Comparison of ENCODE assay signal across 8 cellular contexts in genomic region chr9:33813712-33814641, GRCh38. TPM values are rescaled to one million over a fixed set of nuclear protein-coding genes. Genes with fewer than 3 reads are reported as not detected.
DNase-seq lines count a peak whose midpoint lies in the region; ATAC-seq and TF ChIP-seq lines count a peak whose summit lies in the region.

No MANE protein-coding gene starts in this region.

- H3K4me3 ChIP-seq in HCT116 (replicated peaks in 1 of 2; ENCODE audit: low read depth in 1 of 2, low read length in 2 of 2) (peak overlapping the region in 1 of 2 experiments; percentile 3; a peak in 1 of 4 replicates), Panc1 (ENCODE audit: low read depth in 2 of 2, low read length in 2 of 2) (no peak overlapping the region), choroid plexus epithelial cell (ENCODE audit: low read depth, low read length) (no peak overlapping the region), mesendoderm (ENCODE audit: low read length) (no peak overlapping the region), uterus (no peak overlapping the region), neuronal stem cell (ENCODE audit: low read length in 2 of 2) (no peak overlapping the region)

- H2BK12ac ChIP-seq in neuronal stem cell (ENCODE audit: low read length), result no peak overlapping the region

- H3K79me1 ChIP-seq in mesendoderm (ENCODE audit: low read length) (no peaks in the 10 kb centered on the region), neuronal stem cell (ENCODE audit: low read depth, low read length) (peaks cover 1% of the 10 kb centered on the region)

- H3K27me3 ChIP-seq in HCT116 (ENCODE audit: insufficient read depth, low read length) (no peaks in the 10 kb centered on the region), Panc1 (ENCODE audit: control insufficient read depth, insufficient read depth, low read length) (no peaks in the 10 kb centered on the region), mesendoderm (ENCODE audit: insufficient read depth, low read length, poor library complexity) (no peaks in the 10 kb centered on the region), uterus (no peaks in the 10 kb centered on the region), neuronal stem cell (ENCODE audit: control insufficient read depth in 3 of 3, insufficient read depth in 3 of 3, low read depth in 1 of 3, low read length in 3 of 3) (no peaks in the 10 kb centered on the region)

- RAD21 ChIA-PET in HCT116 (lab: Charles Lee; ENCODE audit: low non-redundant PET in 1 of 2, low total read pairs in 2 of 2, uncharacterized antibody in 2 of 2, unreplicated experiment in 2 of 2), result interaction anchor here (0.7 to 1.9 kb wide), 5 partner anchors 35 to 307 kb away, joined by 3 to 8 read pairs (median 4); no protein-coding TSS in a partner anchor

- H2BK15ac ChIP-seq in mesendoderm (replicated peaks; ENCODE audit: low read depth), result no peak overlapping the region
- no peak overlapping the region for H2BK15ac ChIP-seq in neuronal stem cell (ENCODE audit: low read length)

- intact Hi-C loops in HCT116 (cut with micrococcal nuclease) (loop anchor here (2.0 to 10.0 kb wide), 4 partner anchors 39 to 261 kb away; no protein-coding TSS in a partner anchor), Panc1 (cut with micrococcal nuclease; ENCODE audit: unreplicated experiment) (loop anchor here (5.0 to 10.0 kb wide), 2 partner anchors 101 to 258 kb away; no protein-coding TSS in a partner anchor), uterus (cut with DNase I; ENCODE audit: low total_unique reads) (loop anchor here (5.0 kb wide), 1 partner anchor 38 kb away; no protein-coding TSS in a partner anchor)

- H3K79me2 ChIP-seq in HCT116 (ENCODE audit: insufficient read depth, low read length) (peaks cover 17% of the 10 kb centered on the region), mesendoderm (ENCODE audit: control insufficient read depth, insufficient read depth, low read length) (peaks cover 9% of the 10 kb centered on the region)

- peak overlapping the region; percentile 41 for H3K9ac ChIP-seq in HCT116 (ENCODE audit: low read length)
- H3K9ac ChIP-seq in mesendoderm (ENCODE audit: low read length), result no peak overlapping the region
- H3K9ac ChIP-seq in neuronal stem cell (ENCODE audit: low read depth, low read length, poor library complexity), result no peak overlapping the region

- WGBS in mesendoderm (ENCODE audit: extremely low coverage, insufficient coverage, low lambda C conversion rate), result no CpG with 5 or more reads among the region's 8 CpGs
- no CpG with 5 or more reads among the region's 8 CpGs for WGBS in neuronal stem cell (ENCODE audit: extremely low coverage in 2 of 2, insufficient read length in 2 of 2, insufficient replicate concordance in 1 of 2), 2 donors

- no peak overlapping the region for H3K18ac ChIP-seq in mesendoderm (ENCODE audit: low read length)
- H3K18ac ChIP-seq in neuronal stem cell (ENCODE audit: low read length), result no peak overlapping the region

- POLR2A ChIA-PET in HCT116 (lab: Charles Lee), result interaction anchor here (1.0 kb wide), 1 partner anchor 38 kb away, joined by 3 read pairs; no protein-coding TSS in a partner anchor
- POLR2A ChIA-PET in Panc1 (lab: Charles Lee), result no interaction called here

- H4K8ac ChIP-seq in mesendoderm (ENCODE audit: low read depth, low read length) (no peak overlapping the region), neuronal stem cell (ENCODE audit: low read depth, low read length) (no peak overlapping the region)

- TF ChIP-seq POLR2A in HCT116 (IDR thresholded peaks at IDR 0.05; ENCODE audit: borderline replicate concordance, extremely low read depth, insufficient read depth, insufficient read length) (no peak), uterus (IDR thresholded peaks at IDR 0.05) (peak in 1 of 2 donors; percentile 22)

- H4K5ac ChIP-seq in mesendoderm (ENCODE audit: low read length), result no peak overlapping the region

- H2BK120ac ChIP-seq in mesendoderm (ENCODE audit: low read depth, low read length) (no peak overlapping the region), neuronal stem cell (ENCODE audit: low read depth, low read length) (no peak overlapping the region)

- H3K9me3 ChIP-seq in HCT116 (ENCODE audit: control insufficient read depth in 1 of 2, insufficient read depth in 1 of 2, low read depth in 1 of 2, low read length in 2 of 2), result no peaks in the 10 kb centered on the region
- H3K9me3 ChIP-seq in Panc1 (ENCODE audit: control insufficient read depth, insufficient read depth, low read depth, low read length), result no peaks in the 10 kb centered on the region
- H3K9me3 ChIP-seq in uterus, result no peaks in the 10 kb centered on the region
- H3K9me3 ChIP-seq in neuronal stem cell (replicated peaks in 1 of 2; ENCODE audit: control insufficient read depth in 2 of 2, insufficient read depth in 1 of 2, low read depth in 1 of 2, low read length in 2 of 2), result no peaks in the 10 kb centered on the region

- no peak overlapping the region for H3K56ac ChIP-seq in mesendoderm (ENCODE audit: low read length)

- no peak overlapping the region for H3K23ac ChIP-seq in mesendoderm (ENCODE audit: low read length)
- no peak overlapping the region for H3K23ac ChIP-seq in neuronal stem cell (ENCODE audit: low read depth, low read length, poor library complexity)

- CTCF ChIA-PET in HCT116 (lab: Charles Lee), result interaction anchor here (0.7 to 1.8 kb wide), 24 partner anchors 8 to 1259 kb away, joined by 3 to 17 read pairs (median 4); no protein-coding TSS in a partner anchor
- CTCF ChIA-PET in Panc1 (lab: Charles Lee), result interaction anchor here (0.6 to 1.6 kb wide), 12 partner anchors 13 to 450 kb away, joined by 3 to 26 read pairs (median 6); no protein-coding TSS in a partner anchor

- DNase-seq in COR-L47 (lab: John Stamatoyannopoulos, UW), result peak; percentile 28
- DNase-seq in HCT116 (ENCODE audit: low read depth, low spot score), result peak; percentile 73
- DNase-seq in Panc1 (ENCODE audit: low read depth, low spot score), result peak; percentile 80
- peak; percentile 67 for DNase-seq in choroid plexus epithelial cell (ENCODE audit: low read depth)
- DNase-seq in mesendoderm, result peak; percentile 31
- no peak for DNase-seq in uterus
- no peak for DNase-seq in neuronal stem cell (ENCODE audit: low spot score)

- ATAC-seq in HCT116, result peak; percentile 12; the same call in 1 of the 2 replicates
- ATAC-seq in Panc1, result peak; percentile 8
- ATAC-seq in GM21786 (IDR thresholded peaks at IDR 0.05; ENCODE audit: unreplicated experiment), result no peak

- peak; percentile 59 for TF ChIP-seq RAD21 in HCT116 (IDR thresholded peaks at IDR 0.05; ENCODE audit: low read depth)

- TF ChIP-seq CTCF in HCT116 (IDR thresholded peaks at IDR 0.05 in 2 of 3, conservative IDR thresholded peaks at IDR 0.05 in 1 of 3; ENCODE audit: borderline replicate concordance in 1 of 3, insufficient read depth in 1 of 3, low read depth in 2 of 3, low read length in 2 of 3) (peak; percentile 49 to 73 (median 62); a peak in 5 of 6 replicates), Panc1 (IDR thresholded peaks at IDR 0.05) (peak; percentile 79), choroid plexus epithelial cell (conservative IDR thresholded peaks at IDR 0.05; ENCODE audit: low read depth, low read length) (peak; percentile 63), uterus (IDR thresholded peaks at IDR 0.05) (peak; percentile 61 to 76 (median 70))

- H3K4ac ChIP-seq in mesendoderm (ENCODE audit: low read depth, low read length) (no peak overlapping the region), neuronal stem cell (ENCODE audit: low read length) (no peak overlapping the region)

- H3K27ac ChIP-seq in HCT116 (ENCODE audit: low read depth, low read length) (peak overlapping the region; percentile 53; the same call in 1 of the 2 replicates), Panc1 (ENCODE audit: low read length) (peak overlapping the region; percentile 51), mesendoderm (ENCODE audit: low read depth, low read length) (no peak overlapping the region), uterus (peak overlapping the region; percentile 41 to 48), neuronal stem cell (replicated peaks; ENCODE audit: low read length) (no peak overlapping the region)

- in situ Hi-C loops in Panc1 (cut with HindIII; ENCODE audit: low pct_unique_long_range_greater_than_20kb, low sequenced_read_pairs), result no loop called here

- H3K4me2 ChIP-seq in HCT116 (ENCODE audit: low read length) (peak overlapping the region; percentile 61), mesendoderm (ENCODE audit: low read length) (no peak overlapping the region), neuronal stem cell (ENCODE audit: insufficient read depth, low read length, poor library complexity, severe bottlenecking) (no peak overlapping the region)

- H4K91ac ChIP-seq in neuronal stem cell (ENCODE audit: low read depth, low read length, poor library complexity), result no peak overlapping the region

- H3K36me3 ChIP-seq in HCT116 (ENCODE audit: control insufficient read depth in 1 of 2, insufficient read depth in 2 of 2, low read length in 2 of 2) (no peaks in the 10 kb centered on the region), Panc1 (ENCODE audit: control insufficient read depth, insufficient read depth, low read length) (no peaks in the 10 kb centered on the region), mesendoderm (ENCODE audit: control insufficient read depth, insufficient read depth, low read length) (no peaks in the 10 kb centered on the region), uterus (no peaks in the 10 kb centered on the region), neuronal stem cell (replicated peaks in 1 of 2; ENCODE audit: control insufficient read depth in 2 of 2, insufficient read depth in 2 of 2, low read length in 2 of 2) (no peaks in the 10 kb centered on the region)

- peaks cover 24 to 45% of the 10 kb centered on the region in 2 experiments for H3K4me1 ChIP-seq in HCT116 (ENCODE audit: control insufficient read depth in 1 of 2, insufficient read depth in 2 of 2, low read length in 2 of 2)
- H3K4me1 ChIP-seq in Panc1 (ENCODE audit: control insufficient read depth, insufficient read depth, low read length), result peaks cover 24% of the 10 kb centered on the region
- peaks cover 3% of the 10 kb centered on the region for H3K4me1 ChIP-seq in mesendoderm (ENCODE audit: control insufficient read depth, low read depth, low read length)
- no peaks in the 10 kb centered on the region for H3K4me1 ChIP-seq in uterus
- H3K4me1 ChIP-seq in neuronal stem cell (ENCODE audit: control insufficient read depth in 2 of 2, insufficient read depth in 1 of 2, low read depth in 1 of 2, low read length in 2 of 2), result peaks cover 4 to 7% of the 10 kb centered on the region in 2 donors

- BruUV-seq in HCT116 (replicated peaks; lab: Mats Ljungman, UMichigan) (no TSS peak), Panc1 (replicated peaks; lab: Mats Ljungman, UMichigan) (no TSS peak)

- H4K20me1 ChIP-seq in HCT116 (ENCODE audit: insufficient read depth), result no peaks in the 10 kb centered on the region

- H3K14ac ChIP-seq in neuronal stem cell (ENCODE audit: low read length), result no peak overlapping the region

- peak overlapping the region; percentile 81 for H2AFZ ChIP-seq in HCT116 (ENCODE audit: low read depth, low read length, poor library complexity, severe bottlenecking)
- no peak overlapping the region for H2AFZ ChIP-seq in neuronal stem cell (ENCODE audit: low read length)

- no peaks in the 10 kb centered on the region for H3K9me2 ChIP-seq in HCT116 (ENCODE audit: insufficient read depth)

- no peak overlapping the region for H2BK5ac ChIP-seq in mesendoderm (ENCODE audit: low read length)
- H2BK5ac ChIP-seq in neuronal stem cell (ENCODE audit: low read length), result no peak overlapping the region

- H2AK5ac ChIP-seq in mesendoderm (ENCODE audit: low read length) (no peak overlapping the region), neuronal stem cell (ENCODE audit: low read depth, low read length) (no peak overlapping the region)

RNA-seq across cellular contexts. Expression of gene UBE2R2, which starts 3.0 kb away (rescaled TPM):
- total RNA-seq in HCT116 (2021; ENCODE audit: unreplicated experiment) (47.0 TPM), Panc1 (2021; ENCODE audit: unreplicated experiment) (67.2 TPM), uterus (10 to 100 TPM in 3 of 4 donors, 1 to 10 TPM in 1; 5.4 to 46.9 (median 22.1) TPM)
- 32.0 and 35.8 TPM in 2 replicates for polyA plus RNA-seq in HCT116 (2012)
- polyA plus RNA-seq in Panc1 (2012; ENCODE audit: insufficient read length), result 47.2 TPM
- 48.6 TPM for polyA plus RNA-seq in mesendoderm (2013, experiment 1 of 2)
- polyA plus RNA-seq in mesendoderm (2013, experiment 2 of 2), result 48.4 TPM
- 133 TPM for polyA plus RNA-seq in neuronal stem cell (2013, experiment 1 of 2)
- polyA plus RNA-seq in neuronal stem cell (2013, experiment 2 of 2), result 136 TPM

RNA-seq across cellular contexts. Expression of gene PRSS3, which starts 18.6 kb away (rescaled TPM):
- 66.3 TPM for total RNA-seq in HCT116 (2021; ENCODE audit: unreplicated experiment)
- polyA plus RNA-seq in HCT116 (2012), result 138 and 146 TPM in 2 replicates
- total RNA-seq in Panc1 (2021; ENCODE audit: unreplicated experiment), result 1.0 TPM
- polyA plus RNA-seq in Panc1 (2012; ENCODE audit: insufficient read length), result 1.8 TPM
- 0.07 TPM for polyA plus RNA-seq in mesendoderm (2013, experiment 1 of 2)
- 0.14 TPM for polyA plus RNA-seq in mesendoderm (2013, experiment 2 of 2)
- not detected for total RNA-seq in uterus
- 0.06 TPM for polyA plus RNA-seq in neuronal stem cell (2013, experiment 1 of 2)
- not detected for polyA plus RNA-seq in neuronal stem cell (2013, experiment 2 of 2)

Comparison
In these comparisons a context has a peak if more than half of its experiments do, and no peak if none do; other contexts are left out.
1. DNase-seq: peak in COR-L47 (single experiment), HCT116 (single experiment), Panc1 (single experiment), choroid plexus epithelial cell (single experiment) and mesendoderm (single experiment); none in uterus (0 of 2) and neuronal stem cell (single experiment).
2. H3K27ac ChIP-seq: peak in HCT116 (single experiment), Panc1 (single experiment) and uterus (2 of 2); none in mesendoderm (single experiment) and neuronal stem cell (single experiment).
3. RNA of gene PRSS3, which starts 18.6 kb away (total RNA-seq): 66.3 TPM in HCT116 (single experiment); 1.0 TPM in Panc1 (single experiment) and not detected in uterus; every median in the first group is over 10 times any median in the second.
4. Peak in every context shown above with its lines, with median percentiles within 50 percentile points of each other: CTCF ChIP-seq.